ENCODE assay signal across 8 cellular contexts in genomic region chr12:77064891-77065360, GRCh38. TPM values are rescaled to one million over a fixed set of nuclear protein-coding genes. Genes with fewer than 3 reads are reported as not detected.
DNase-seq lines count a peak whose midpoint lies in the region; ATAC-seq, FAIRE-seq and TF ChIP-seq lines count a peak whose summit lies in the region.

No MANE protein-coding gene starts in this region.

- peaks cover 23% of the 10 kb centered on the region for H3K4me1 ChIP-seq in GM12878 (ENCODE audit: control insufficient read depth, insufficient read depth, low read length)

- H3K9me3 ChIP-seq in GM12878 (replicated peaks; ENCODE audit: control insufficient read depth, insufficient read depth, low read length): no peaks in the 10 kb centered on the region

- FAIRE-seq in GM12878 (lab: Jason Lieb, UNC): no peak

- H3K9ac ChIP-seq in GM12878 (ENCODE audit: control insufficient read depth, insufficient read depth, low read length): peak overlapping the region; percentile 93

- ATAC-seq in HG02763 (IDR thresholded peaks at IDR 0.05; ENCODE audit: unreplicated experiment): peak; percentile 5
- ATAC-seq in GM12878: peak; percentile 22
- peak; percentile 32 for ATAC-seq in left lobe of liver
- peak; percentile 33 for ATAC-seq in stimulated activated naive CD8-positive, alpha-beta T cell treated with anti-CD3 and anti-CD28 coated beads, Interleukin-15, Interleukin-2, amounts not matched to agents 100 U/mL and 50 U/mL, for 24 hours

- RAD21 ChIA-PET in GM12878 (lab: Charles Lee; ENCODE audit: unreplicated experiment): no interaction called here

- no peak for TF ChIP-seq POLR2A in GM12878 (IDR thresholded peaks at IDR 0.05; ENCODE audit: low read depth, low read length)

- peaks cover 40% of the 10 kb centered on the region for H3K79me2 ChIP-seq in GM12878 (ENCODE audit: control insufficient read depth, insufficient read depth, low read length)

- TF ChIP-seq EP300 in GM12878 (IDR thresholded peaks at IDR 0.05; ENCODE audit: borderline replicate concordance in 1 of 2, control insufficient read depth in 1 of 2, low read depth in 2 of 2, low read length in 2 of 2): no peak

- TF ChIP-seq CTCF in GM12878 (IDR thresholded peaks at IDR 0.05 in 2 of 3, conservative IDR thresholded peaks at IDR 0.05 in 1 of 3; ENCODE audit: control insufficient read depth in 2 of 3, extremely low read depth in 1 of 3, insufficient read depth in 1 of 3, low read depth in 3 of 3, low read length in 3 of 3): no peak

- intact Hi-C loops in GM12878 (cut with micrococcal nuclease; ENCODE audit: unreplicated experiment): loop anchor here (5.0 kb wide), 1 partner anchor 298 kb away; no protein-coding TSS in a partner anchor

- H3K27ac ChIP-seq in GM12878 (ENCODE audit: control insufficient read depth, insufficient read depth): peak overlapping the region; percentile 79

- no peaks in the 10 kb centered on the region for H3K27me3 ChIP-seq in GM12878 (replicated peaks in 1 of 2; ENCODE audit: control insufficient read depth in 2 of 2, insufficient read depth in 2 of 2, low read length in 1 of 2)

- H3K36me3 ChIP-seq in GM12878 (ENCODE audit: control insufficient read depth in 2 of 2, insufficient read depth in 2 of 2, low read length in 1 of 2): no peaks in the 10 kb centered on the region

- DNase-seq in DMS53 (lab: John Stamatoyannopoulos, UW): peak; percentile 88
- DNase-seq in DMS53 treated with DMSO at 0.1 percent for 48 hours (lab: John Stamatoyannopoulos, UW; ENCODE audit: unreplicated experiment): no peak
- peak; percentile 47 for DNase-seq in NCI-H526 treated with DMSO at 0.1 percent for 48 hours (lab: John Stamatoyannopoulos, UW)
- no peak for DNase-seq in GM12878 (ENCODE audit: low read depth, low spot score)
- no peak for DNase-seq in left lobe of liver (ENCODE audit: low spot score)
- DNase-seq in stimulated activated naive CD8-positive, alpha-beta T cell treated with anti-CD3 and anti-CD28 coated beads, Interleukin-15, Interleukin-2, amounts not matched to agents 100 U/mL and 50 U/mL, for 24 hours: peak; percentile 41
- DNase-seq in amniotic stem cell (lab: John Stamatoyannopoulos, UW): no peak

- CTCF ChIA-PET in GM12878 (lab: Yijun Ruan, JAX): interaction anchor here (2.2 kb wide), 1 partner anchor 16 kb away, joined by 6 read pairs; no protein-coding TSS in a partner anchor

- in situ Hi-C loops in GM12878 (cut with MboI): loop anchor here (25.0 kb wide), 1 partner anchor 978 kb away; the partner anchor contains the start of gene NAP1L1

- H3K4me3 ChIP-seq in GM12878: peak overlapping the region; percentile 91

- SMC1A ChIA-PET in GM12878 (lab: Charles Lee; ENCODE audit: uncharacterized antibody, unreplicated experiment): interaction anchor here (1.0 kb wide), 1 partner anchor 8 kb away, joined by 3 read pairs; no protein-coding TSS in a partner anchor

- H4K20me1 ChIP-seq in GM12878 (ENCODE audit: control insufficient read depth, insufficient read depth): no peaks in the 10 kb centered on the region

- no peak for TF ChIP-seq RAD21 in GM12878 (IDR thresholded peaks at IDR 0.05; ENCODE audit: insufficient read depth, low read depth, low read length)

- BruUV-seq in GM12878 (replicated peaks; lab: Mats Ljungman, UMichigan): no TSS peak

- POLR2A ChIA-PET in GM12878 (lab: Charles Lee): interaction anchor here (0.5 to 1.4 kb wide), 2 partner anchors 8 to 23 kb away, joined by 3 to 4 read pairs; no protein-coding TSS in a partner anchor

- peak overlapping the region; percentile 78 for H2AFZ ChIP-seq in GM12878 (ENCODE audit: control insufficient read depth, low read depth, low read length)

- peak overlapping the region; percentile 93 for H3K4me2 ChIP-seq in GM12878 (ENCODE audit: control insufficient read depth, insufficient read depth)

- 1% methylated on average over 18 of the region's 24 CpGs for WGBS in GM12878 (ENCODE audit: insufficient coverage, insufficient replicate concordance, low lambda C conversion rate, missing lambda C conversion rate)

TF ChIP-seq in GM12878, 131 proteins besides CTCF, POLR2A, EP300 and RAD21 (continues in another document):
- TF ChIP-seq MYC (IDR thresholded peaks at IDR 0.05; ENCODE audit: insufficient read depth, insufficient read length, insufficient replicate concordance, low read length, severe bottlenecking) (no peak), ZBED1 (IDR thresholded peaks at IDR 0.05; ENCODE audit: borderline replicate concordance) (no peak), ZSCAN29 (IDR thresholded peaks at IDR 0.05) (no peak), SREBF1 (IDR thresholded peaks at IDR 0.05; ENCODE audit: low read length) (no peak), ZZZ3 (IDR thresholded peaks at IDR 0.05; ENCODE audit: control insufficient read depth, insufficient read length, low read depth) (no peak), CHD1 (IDR thresholded peaks at IDR 0.05; ENCODE audit: low read depth, low read length) (0 out of 2 replicates have a peak, but pooled peaks have one; percentile 8), CHD4 (IDR thresholded peaks at IDR 0.05) (no peak), KLF5 (IDR thresholded peaks at IDR 0.05; ENCODE audit: partially characterized antibody) (no peak), TCF12 (IDR thresholded peaks at IDR 0.05; ENCODE audit: low read depth, low read length) (no peak), E2F4 (IDR thresholded peaks at IDR 0.05; ENCODE audit: low read depth, low read length) (no peak), ZBTB11 (CRISPR knock-in tag; IDR thresholded peaks at IDR 0.05) (no peak), BACH1 (IDR thresholded peaks at IDR 0.05; ENCODE audit: borderline replicate concordance) (no peak), YBX1 (IDR thresholded peaks at IDR 0.05) (no peak)

RNA-seq across cellular contexts. Expression of gene E2F7, which starts 0.4 kb away (rescaled TPM):
- total RNA-seq in GM12878 (2013; cell fraction: nucleolus; rRNA removed): 48.1 and 50.4 TPM in 2 replicates
- 16.9 and 17.7 TPM in 2 replicates for total RNA-seq in GM12878 (2014; rRNA removed)
- total RNA-seq in GM12878 (2014; rRNA removed; fragmentation: Illumina TruSeq; extraction: Trizol): 21.2 and 22.3 TPM in 2 replicates
- total RNA-seq in GM12878 (2021): 26.1 and 29.7 TPM in 2 replicates
- polyA plus RNA-seq in GM12878 (2011; ENCODE audit: low read depth): 3.2 TPM
- polyA plus RNA-seq in GM12878 (2011; rRNA removed): 15.6 and 18.0 TPM in 2 replicates
- polyA plus RNA-seq in GM12878 (2011; cell fraction: cytosol; rRNA removed): 9.6 and 9.9 TPM in 2 replicates
- 34.9 and 45.1 TPM in 2 replicates for polyA plus RNA-seq in GM12878 (2011; cell fraction: nucleus; rRNA removed)
- 5.4 and 6.7 TPM in 2 replicates for polyA plus RNA-seq in GM12878 (2012)
- polyA plus RNA-seq in GM12878 (2014; fragmentation: Illumina TruSeq; extraction: Trizol): 32.1 and 34.2 TPM in 2 replicates
- 1 to 10 TPM; 5.6 to 7.0 TPM for polyA plus RNA-seq in GM12878 (2014; fragmentation: Nextera tagmentation; extraction: Ambion mirVana)
- 18.1 and 18.5 TPM in 2 replicates for polyA plus RNA-seq in GM12878 (2014; rRNA removed)
- 10 to 100 TPM; 24.7 to 27.4 TPM for polyA plus RNA-seq in GM12878 (2016; fragmentation: Nextera tagmentation; extraction: Ambion mirVana)
- polyA minus RNA-seq in GM12878 (2011; rRNA and poly(A)+ RNA removed): 13.2 and 13.4 TPM in 2 replicates
- polyA minus RNA-seq in GM12878 (2011; cell fraction: cytosol; rRNA and poly(A)+ RNA removed): 7.2 and 7.7 TPM in 2 replicates
- polyA minus RNA-seq in GM12878 (2011; cell fraction: nucleus; rRNA and poly(A)+ RNA removed): 30.2 and 55.2 TPM in 2 replicates
- total RNA-seq in left lobe of liver: 0.18 TPM

Comparison
In these comparisons a context has a peak if more than half of its experiments do, and no peak if none do; other contexts are left out.
1. DNase-seq: peak in DMS53 (single experiment), NCI-H526 treated with DMSO at 0.1 percent for 48 hours (single experiment) and stimulated activated naive CD8-positive, alpha-beta T cell treated with anti-CD3 and anti-CD28 coated beads, Interleukin-15, Interleukin-2, amounts not matched to agents 100 U/mL and 50 U/mL, for 24 hours (single experiment); none in DMS53 treated with DMSO at 0.1 percent for 48 hours (single experiment), GM12878 (single experiment), left lobe of liver (single experiment) and amniotic stem cell (single experiment).
2. RNA of gene E2F7, which starts 0.4 kb away (total RNA-seq): 16.9 to 50.4 TPM in GM12878; 0.18 TPM in left lobe of liver (single experiment); every median in the first group is over 10 times any median in the second.
3. Peak in every context shown above with its lines, with median percentiles within 50 percentile points of each other: ATAC-seq.